In the genomic region with DNA sequence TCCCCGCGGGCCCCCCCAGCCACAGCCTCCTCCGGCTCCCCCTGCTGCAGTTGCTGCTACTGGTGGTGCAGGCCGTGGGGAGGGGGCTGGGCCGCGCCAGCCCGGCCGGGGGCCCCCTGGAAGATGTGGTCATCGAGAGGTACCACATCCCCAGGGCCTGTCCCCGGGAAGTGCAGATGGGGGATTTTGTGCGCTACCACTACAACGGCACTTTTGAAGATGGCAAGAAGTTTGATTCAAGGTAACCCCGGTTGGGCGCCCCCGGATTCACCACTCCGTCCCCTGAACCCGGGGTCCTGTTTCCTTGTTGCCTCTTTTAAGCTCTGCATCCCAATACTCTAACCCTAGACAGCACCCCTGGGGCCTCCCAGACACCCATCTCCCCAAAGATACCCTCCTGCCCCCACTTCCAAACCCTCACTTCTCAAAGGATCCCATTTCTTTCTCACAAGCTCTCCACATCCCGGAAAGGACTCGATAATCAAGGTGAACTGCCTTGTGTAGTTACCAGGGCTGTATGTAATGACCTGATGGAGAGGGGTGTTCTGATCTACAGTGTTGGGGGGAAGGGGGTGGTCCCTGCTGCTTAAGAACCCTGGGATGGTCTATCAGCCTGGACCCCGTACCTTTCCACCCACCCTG, we compare ENCODE assay signal across 8 cellular contexts. TPM values are rescaled to one million over a fixed set of nuclear protein-coding genes. Genes with fewer than 3 reads are reported as not detected.
DNase-seq lines count a peak whose midpoint lies in the region; ATAC-seq, FAIRE-seq and TF ChIP-seq lines count a peak whose summit lies in the region.

No MANE protein-coding gene starts in this region.

- CTCF ChIA-PET in endothelial cell of umbilical vein (lab: Charles Lee) = interaction anchor here (1.0 to 2.8 kb wide), 2 partner anchors 51 to 76 kb away, joined by 3 to 17 read pairs; a partner anchor contains a TSS

- no peak for ATAC-seq in GM18505 (IDR thresholded peaks at IDR 0.05; ENCODE audit: unreplicated experiment)

- TF ChIP-seq POLR2A in endothelial cell of umbilical vein (IDR thresholded peaks at IDR 0.05; ENCODE audit: low read depth, low read length) (no peak), GM18505 (IDR thresholded peaks at IDR 0.05; ENCODE audit: borderline replicate concordance, extremely low read depth, insufficient read depth, insufficient read length) (no peak)

- TSS peak; percentile 58 for BruUV-seq in endothelial cell of umbilical vein (replicated peaks; lab: Mats Ljungman, UMichigan)

- FAIRE-seq in endothelial cell of umbilical vein (lab: Jason Lieb, UNC) = peak; percentile 59

- H3K4me3 ChIP-seq in BLaER1 treated with 17β-estradiol and CSF1 and Interleukin-3, amounts not matched to agents 10 nM and 100 nM = peak overlapping the region; percentile 63 to 83 (median 71); a peak in 19 of 20 replicates
- H3K4me3 ChIP-seq in OCI-LY3 (ENCODE audit: low read length) (peak overlapping the region; percentile 94; the same call in 1 of the 2 replicates), endothelial cell of umbilical vein (replicated peaks in 1 of 3; ENCODE audit: insufficient read depth in 1 of 3, low read depth in 1 of 3, low read length in 3 of 3) (peak overlapping the region; percentile 51 to 81 (median 78)), osteoblast (ENCODE audit: insufficient read depth, low read length) (peak overlapping the region; percentile 85)

- DNase-seq in endothelial cell of umbilical vein (ENCODE audit: low read depth, low spot score) (no peak), osteoblast (ENCODE audit: insufficient read length, low spot score, missing footprints) (peak; percentile 92), UCSD-AML1 (lab: John Stamatoyannopoulos, UW; ENCODE audit: unreplicated experiment) (no peak), HuH-7.5 (ENCODE audit: low spot score) (no peak), NCI-H2196 (lab: John Stamatoyannopoulos, UW; ENCODE audit: unreplicated experiment) (no peak)

- H3K27ac ChIP-seq in BLaER1 treated with 17β-estradiol and CSF1 and Interleukin-3, amounts not matched to agents 10 nM and 100 nM = peak overlapping the region in 5 of 11 experiments; percentile 8 to 70 (median 26); a peak in 5 of 22 replicates
- H3K27ac ChIP-seq in OCI-LY3 (ENCODE audit: low read length) (no peak overlapping the region), endothelial cell of umbilical vein (ENCODE audit: insufficient read depth, low read depth, low read length) (peak overlapping the region; percentile 38), osteoblast (ENCODE audit: low read depth, low read length) (peak overlapping the region; percentile 70)

- dilution Hi-C loops in endothelial cell of umbilical vein (cut with MboI; ENCODE audit: extremely low pct_ligation_motif_present, low sequenced_read_pairs) = no loop called here

- H3K79me2 ChIP-seq in OCI-LY3 (ENCODE audit: low read length) (no peaks in the 10 kb centered on the region), endothelial cell of umbilical vein (ENCODE audit: control insufficient read depth, insufficient read depth, low read length) (peaks cover 31% of the 10 kb centered on the region), osteoblast (ENCODE audit: insufficient read depth, low read length) (peaks cover 77% of the 10 kb centered on the region)

- 0 out of 22 replicates have a peak, but pooled peaks cover 0 to 7% (median 0%) of the 10 kb centered on the region in 11 experiments for H3K36me3 ChIP-seq in BLaER1 treated with 17β-estradiol and CSF1 and Interleukin-3, amounts not matched to agents 10 nM and 100 nM
- H3K36me3 ChIP-seq in OCI-LY3 (replicated peaks; ENCODE audit: low read depth, low read length) (no peaks in the 10 kb centered on the region), endothelial cell of umbilical vein (ENCODE audit: control insufficient read depth in 2 of 2, extremely low read depth in 1 of 2, insufficient read depth in 2 of 2, low read length in 2 of 2) (peaks cover 0 to 3% of the 10 kb centered on the region in 2 experiments), osteoblast (ENCODE audit: insufficient read depth, low read length) (peaks cover 21% of the 10 kb centered on the region)

- H3K27me3 ChIP-seq in BLaER1 treated with 17β-estradiol and CSF1 and Interleukin-3, amounts not matched to agents 10 nM and 100 nM = peaks cover 0 to 6% (median 0%) of the 10 kb centered on the region in 11 experiments; a peak in 5 of 22 replicates
- H3K27me3 ChIP-seq in OCI-LY3 (ENCODE audit: low read depth, low read length) (peaks cover 12% of the 10 kb centered on the region), endothelial cell of umbilical vein (ENCODE audit: control insufficient read depth in 2 of 2, insufficient read depth in 2 of 2, low read length in 2 of 2) (no peaks in the 10 kb centered on the region), osteoblast (ENCODE audit: insufficient read depth, low read length) (no peaks in the 10 kb centered on the region)

- peak overlapping the region; percentile 93 to 100 (median 97); a peak in 21 of 22 replicates for H3K4me2 ChIP-seq in BLaER1 treated with 17β-estradiol and CSF1 and Interleukin-3, amounts not matched to agents 10 nM and 100 nM
- H3K4me2 ChIP-seq in OCI-LY3 (ENCODE audit: low read length) (peak overlapping the region; percentile 89), endothelial cell of umbilical vein (ENCODE audit: insufficient read depth, low read length) (peak overlapping the region; percentile 80), osteoblast (ENCODE audit: insufficient read depth, low read length) (peak overlapping the region; percentile 88)

- no peaks in the 10 kb centered on the region for H3K9me3 ChIP-seq in BLaER1 treated with 17β-estradiol and CSF1 and Interleukin-3, amounts not matched to agents 10 nM and 100 nM (replicated peaks in 1 of 11)
- no peaks in the 10 kb centered on the region for H3K9me3 ChIP-seq in OCI-LY3 (ENCODE audit: insufficient read depth, low read length)
- no peaks in the 10 kb centered on the region for H3K9me3 ChIP-seq in endothelial cell of umbilical vein (replicated peaks; ENCODE audit: control insufficient read depth, insufficient read depth, low read length)
- no peaks in the 10 kb centered on the region for H3K9me3 ChIP-seq in osteoblast (ENCODE audit: low read depth, low read length)

- no peaks in the 10 kb centered on the region for H3K9me1 ChIP-seq in endothelial cell of umbilical vein (replicated peaks; ENCODE audit: control insufficient read depth, extremely low read depth, insufficient read depth, low read length)

- H2AFZ ChIP-seq in OCI-LY3 (ENCODE audit: low read depth, low read length) (peak overlapping the region; percentile 48; the same call in 1 of the 2 replicates), endothelial cell of umbilical vein (ENCODE audit: low read depth, low read length) (peak overlapping the region; percentile 50), osteoblast (ENCODE audit: low read length) (peak overlapping the region; percentile 48)

- peaks cover 0 to 16% (median 0%) of the 10 kb centered on the region in 11 experiments; a peak in 6 of 22 replicates for H4K20me1 ChIP-seq in BLaER1 treated with 17β-estradiol and CSF1 and Interleukin-3, amounts not matched to agents 10 nM and 100 nM
- no peaks in the 10 kb centered on the region for H4K20me1 ChIP-seq in OCI-LY3 (ENCODE audit: insufficient read depth, low read length)
- no peaks in the 10 kb centered on the region for H4K20me1 ChIP-seq in endothelial cell of umbilical vein (replicated peaks; ENCODE audit: control insufficient read depth, extremely low read depth, insufficient read depth, low read length)
- H4K20me1 ChIP-seq in osteoblast (ENCODE audit: insufficient read depth, low read length) = peaks cover 47% of the 10 kb centered on the region

- POLR2A ChIA-PET in endothelial cell of umbilical vein (lab: Charles Lee) = interaction anchor here (1.0 to 1.2 kb wide), 2 partner anchors 29 to 52 kb away, joined by 3 read pairs; a partner anchor contains a TSS

- peaks cover 20 to 49% (median 42%) of the 10 kb centered on the region in 10 experiments for H3K4me1 ChIP-seq in BLaER1 treated with 17β-estradiol and CSF1 and Interleukin-3, amounts not matched to agents 10 nM and 100 nM
- H3K4me1 ChIP-seq in OCI-LY3 (ENCODE audit: low read length) (peaks cover 14% of the 10 kb centered on the region), endothelial cell of umbilical vein (ENCODE audit: control insufficient read depth, extremely low read depth, insufficient read depth, low read length) (peaks cover 26% of the 10 kb centered on the region), osteoblast (ENCODE audit: insufficient read depth, low read length) (peaks cover 26% of the 10 kb centered on the region)

- intact Hi-C loops in endothelial cell of umbilical vein (cut with micrococcal nuclease) = loop anchor here (5.0 kb wide), 1 partner anchor 144 kb away; no protein-coding TSS in a partner anchor

- TF ChIP-seq CTCF in OCI-LY3 (IDR thresholded peaks at IDR 0.05; ENCODE audit: low read depth, low read length) = no peak
- no peak for TF ChIP-seq CTCF in endothelial cell of umbilical vein (IDR thresholded peaks at IDR 0.05; ENCODE audit: extremely low read depth in 1 of 2, insufficient read depth in 1 of 2, low read depth in 1 of 2, low read length in 2 of 2)
- no peak for TF ChIP-seq CTCF in osteoblast (IDR thresholded peaks at IDR 0.05; ENCODE audit: extremely low read depth, low read depth, low read length)

- peak overlapping the region in 9 of 11 experiments; percentile 22 to 84 (median 79); a peak in 12 of 22 replicates for H3K9ac ChIP-seq in BLaER1 treated with 17β-estradiol and CSF1 and Interleukin-3, amounts not matched to agents 10 nM and 100 nM
- H3K9ac ChIP-seq in OCI-LY3 (ENCODE audit: low read length) (no peak overlapping the region), endothelial cell of umbilical vein (replicated peaks; ENCODE audit: extremely low read depth, insufficient read depth, low read length) (peak overlapping the region; percentile 74)

RNA-seq across cellular contexts. Expression of a gene that starts 0.4 kb away (rescaled TPM):
- total RNA-seq in endothelial cell of umbilical vein (163 and 168 TPM in 2 replicates), osteoblast (387 and 396 TPM in 2 replicates)
- 377 and 431 TPM in 2 replicates for polyA plus RNA-seq in endothelial cell of umbilical vein
- 210 and 266 TPM in 2 replicates for polyA plus RNA-seq in endothelial cell of umbilical vein (2011; cell fraction: cytosol; rRNA removed)
- 701 and 710 TPM in 2 replicates for polyA plus RNA-seq in endothelial cell of umbilical vein (2011; cell fraction: nucleus; rRNA removed)
- polyA plus RNA-seq in endothelial cell of umbilical vein (2012) = 227 and 335 TPM in 2 replicates
- 162 and 168 TPM in 2 replicates for polyA minus RNA-seq in endothelial cell of umbilical vein
- polyA minus RNA-seq in endothelial cell of umbilical vein (2011; cell fraction: cytosol; rRNA and poly(A)+ RNA removed) = 86.1 TPM
- 97.3 and 130 TPM in 2 replicates for polyA minus RNA-seq in endothelial cell of umbilical vein (2011; cell fraction: nucleus; rRNA and poly(A)+ RNA removed)

RNA-seq across cellular contexts. Expression of a gene that starts 1.4 kb away (rescaled TPM):
- total RNA-seq in endothelial cell of umbilical vein (37.1 and 39.2 TPM in 2 replicates), osteoblast (59.7 and 66.6 TPM in 2 replicates)
- polyA plus RNA-seq in endothelial cell of umbilical vein = 57.3 and 58.3 TPM in 2 replicates
- polyA plus RNA-seq in endothelial cell of umbilical vein (2011; cell fraction: cytosol; rRNA removed) = 38.0 and 49.5 TPM in 2 replicates
- 18.8 and 20.8 TPM in 2 replicates for polyA plus RNA-seq in endothelial cell of umbilical vein (2011; cell fraction: nucleus; rRNA removed)
- 30.9 and 49.7 TPM in 2 replicates for polyA plus RNA-seq in endothelial cell of umbilical vein (2012)
- 23.4 and 31.7 TPM in 2 replicates for polyA minus RNA-seq in endothelial cell of umbilical vein
- polyA minus RNA-seq in endothelial cell of umbilical vein (2011; cell fraction: cytosol; rRNA and poly(A)+ RNA removed) = 31.0 TPM
- 12.2 and 12.6 TPM in 2 replicates for polyA minus RNA-seq in endothelial cell of umbilical vein (2011; cell fraction: nucleus; rRNA and poly(A)+ RNA removed)

RNA-seq across cellular contexts. Expression of a gene that starts 22.9 kb away (rescaled TPM):
- total RNA-seq in endothelial cell of umbilical vein = 57.4 and 67.3 TPM in 2 replicates
- 75.5 and 92.5 TPM in 2 replicates for polyA plus RNA-seq in endothelial cell of umbilical vein
- polyA plus RNA-seq in endothelial cell of umbilical vein (2011; cell fraction: cytosol; rRNA removed) = 80.0 and 90.6 TPM in 2 replicates
- polyA plus RNA-seq in endothelial cell of umbilical vein (2011; cell fraction: nucleus; rRNA removed) = 84.8 and 107 TPM in 2 replicates
- polyA plus RNA-seq in endothelial cell of umbilical vein (2012) = 89.8 and 107 TPM in 2 replicates
- polyA minus RNA-seq in endothelial cell of umbilical vein = 53.4 and 54.1 TPM in 2 replicates
- 23.6 TPM for polyA minus RNA-seq in endothelial cell of umbilical vein (2011; cell fraction: cytosol; rRNA and poly(A)+ RNA removed)
- polyA minus RNA-seq in endothelial cell of umbilical vein (2011; cell fraction: nucleus; rRNA and poly(A)+ RNA removed) = 23.1 and 30.6 TPM in 2 replicates
- 69.8 and 70.4 TPM in 2 replicates for total RNA-seq in osteoblast

RNA-seq across cellular contexts. Expression of a gene that starts 24.5 kb away (rescaled TPM):
- total RNA-seq in endothelial cell of umbilical vein (not detected in 2 replicates), osteoblast (0.36 and 0.59 TPM in 2 replicates)
- polyA plus RNA-seq in endothelial cell of umbilical vein = 0.10 TPM in 1 of 2 replicates, not detected in the other
- 0.03 and 0.04 TPM in 2 replicates for polyA plus RNA-seq in endothelial cell of umbilical vein (2011; cell fraction: cytosol; rRNA removed)
- polyA plus RNA-seq in endothelial cell of umbilical vein (2011; cell fraction: nucleus; rRNA removed) = 0.29 TPM in 1 of 2 replicates, not detected in the other
- not detected in 2 replicates for polyA plus RNA-seq in endothelial cell of umbilical vein (2012)
- polyA minus RNA-seq in endothelial cell of umbilical vein = 0.12 TPM in 1 of 2 replicates, not detected in the other
- polyA minus RNA-seq in endothelial cell of umbilical vein (2011; cell fraction: cytosol; rRNA and poly(A)+ RNA removed) = not detected
- not detected in 2 replicates for polyA minus RNA-seq in endothelial cell of umbilical vein (2011; cell fraction: nucleus; rRNA and poly(A)+ RNA removed)

RNA-seq across cellular contexts. Expression of a gene that starts 26.6 kb away (rescaled TPM):
- total RNA-seq in endothelial cell of umbilical vein (170 and 171 TPM in 2 replicates), osteoblast (18.0 and 24.2 TPM in 2 replicates)
- polyA plus RNA-seq in endothelial cell of umbilical vein = 98.0 and 100 TPM in 2 replicates
- polyA plus RNA-seq in endothelial cell of umbilical vein (2011; cell fraction: cytosol; rRNA removed) = 72.7 and 86.1 TPM in 2 replicates
- 60.0 and 77.0 TPM in 2 replicates for polyA plus RNA-seq in endothelial cell of umbilical vein (2011; cell fraction: nucleus; rRNA removed)
- polyA plus RNA-seq in endothelial cell of umbilical vein (2012) = 69.4 and 88.4 TPM in 2 replicates
- 69.0 and 85.2 TPM in 2 replicates for polyA minus RNA-seq in endothelial cell of umbilical vein
- polyA minus RNA-seq in endothelial cell of umbilical vein (2011; cell fraction: cytosol; rRNA and poly(A)+ RNA removed) = 66.7 TPM
- 51.8 and 89.1 TPM in 2 replicates for polyA minus RNA-seq in endothelial cell of umbilical vein (2011; cell fraction: nucleus; rRNA and poly(A)+ RNA removed)
